Comparison of ENCODE assay signal across 8 cellular contexts in genomic region chr7:12210179-12211053, GRCh38. TPM values are rescaled to one million over a fixed set of nuclear protein-coding genes. Genes with fewer than 3 reads are reported as not detected.
DNase-seq lines count a peak whose midpoint lies in the region; ATAC-seq and TF ChIP-seq lines count a peak whose summit lies in the region.

No MANE protein-coding gene starts in this region.

- H3K9me3 ChIP-seq in HCT116 (ENCODE audit: control insufficient read depth in 1 of 2, insufficient read depth in 1 of 2, low read depth in 1 of 2, low read length in 2 of 2) (no peaks in the 10 kb centered on the region), MG63 (no peaks in the 10 kb centered on the region), iPS DF 6.9 (ENCODE audit: control insufficient read depth, insufficient read depth, low read length) (no peaks in the 10 kb centered on the region)

- H3K27ac ChIP-seq in HCT116 (ENCODE audit: low read depth, low read length) (peak overlapping the region; percentile 94), iPS DF 6.9 (ENCODE audit: low read length) (no peak overlapping the region)

- TF ChIP-seq POLR2A in HCT116 (IDR thresholded peaks at IDR 0.05; ENCODE audit: borderline replicate concordance, extremely low read depth, insufficient read depth, insufficient read length): peak; percentile 11

- CTCF ChIA-PET in HCT116 (lab: Charles Lee): interaction anchor here (1.5 kb wide), 1 partner anchor 34 kb away, joined by 3 read pairs; no protein-coding TSS in a partner anchor

- peak overlapping the region; percentile 80 for H3K9ac ChIP-seq in HCT116 (ENCODE audit: low read length)

- TSS peak; percentile 98 for BruUV-seq in HCT116 (replicated peaks; lab: Mats Ljungman, UMichigan)

- H3K9me2 ChIP-seq in HCT116 (ENCODE audit: insufficient read depth): no peaks in the 10 kb centered on the region

- H3K36me3 ChIP-seq in HCT116 (ENCODE audit: control insufficient read depth in 1 of 2, insufficient read depth in 2 of 2, low read length in 2 of 2) (no peaks in the 10 kb centered on the region), MG63 (no peaks in the 10 kb centered on the region), iPS DF 6.9 (ENCODE audit: control insufficient read depth, insufficient read depth, low read length) (no peaks in the 10 kb centered on the region)

- H3K4me1 ChIP-seq in HCT116 (ENCODE audit: control insufficient read depth in 1 of 2, insufficient read depth in 2 of 2, low read length in 2 of 2) (peaks cover 2 to 18% of the 10 kb centered on the region in 2 experiments; a peak in 3 of 4 replicates), iPS DF 6.9 (ENCODE audit: control insufficient read depth, insufficient read depth, low read length) (peaks cover 2% of the 10 kb centered on the region; the same call in 1 of the 2 replicates)

- peak overlapping the region; percentile 87 for H3K4me2 ChIP-seq in HCT116 (ENCODE audit: low read length)

- H2AFZ ChIP-seq in HCT116 (ENCODE audit: low read depth, low read length, poor library complexity, severe bottlenecking): peak overlapping the region; percentile 78

- intact Hi-C loops in HCT116 (cut with micrococcal nuclease): no loop called here

- RAD21 ChIA-PET in HCT116 (lab: Charles Lee; ENCODE audit: low non-redundant PET in 1 of 2, low total read pairs in 2 of 2, uncharacterized antibody in 2 of 2, unreplicated experiment in 2 of 2): no interaction called here

- no peak for TF ChIP-seq CTCF in HCT116 (IDR thresholded peaks at IDR 0.05 in 2 of 3, conservative IDR thresholded peaks at IDR 0.05 in 1 of 3; ENCODE audit: borderline replicate concordance in 1 of 3, insufficient read depth in 1 of 3, low read depth in 2 of 3, low read length in 2 of 3)

- peak in 3 of 4 experiments; percentile 7 to 55 (median 44) for DNase-seq in activated naive CD4-positive, alpha-beta T cell (lab: John Stamatoyannopoulos, UW)
- no peak for DNase-seq in activated naive CD4-positive, alpha-beta T cell treated with Interleukin-2 at 50 U/mL for 16 hours
- DNase-seq in HCT116 (ENCODE audit: low read depth, low spot score) (no peak), MG63 (no peak), iPS DF 6.9 (ENCODE audit: low read depth, low spot score) (no peak), skeletal muscle cell (ENCODE audit: low read depth) (peak; percentile 4), pons (ENCODE audit: low spot score) (no peak)
- DNase-seq in activated naive CD8-positive, alpha-beta T cell treated with anti-CD3 and anti-CD28 coated beads, Interleukin-2, amount 50 U/mL, for 16 hours (ENCODE audit: low read depth, low spot score): peak; percentile 1

- H4K20me1 ChIP-seq in HCT116 (ENCODE audit: insufficient read depth): no peaks in the 10 kb centered on the region

- H3K79me2 ChIP-seq in HCT116 (ENCODE audit: insufficient read depth, low read length): peaks cover 34% of the 10 kb centered on the region

- H3K27me3 ChIP-seq in HCT116 (ENCODE audit: insufficient read depth, low read length) (no peaks in the 10 kb centered on the region), MG63 (peaks cover 12% of the 10 kb centered on the region), iPS DF 6.9 (ENCODE audit: control insufficient read depth, insufficient read depth, low read length) (no peaks in the 10 kb centered on the region)

- no CpG with 5 or more reads among the region's 26 CpGs for WGBS in iPS DF 6.9 (ENCODE audit: insufficient coverage, insufficient read length)

- POLR2A ChIA-PET in HCT116 (lab: Charles Lee): interaction anchor here (1.0 kb wide), 1 partner anchor 22 kb away, joined by 3 read pairs; no protein-coding TSS in a partner anchor

- ATAC-seq in HCT116: peak; percentile 49

- TF ChIP-seq RAD21 in HCT116 (IDR thresholded peaks at IDR 0.05; ENCODE audit: low read depth): no peak

- H3K4me3 ChIP-seq in HCT116 (replicated peaks in 1 of 2; ENCODE audit: low read depth in 1 of 2, low read length in 2 of 2): peak overlapping the region; percentile 54 to 76
- H3K4me3 ChIP-seq in MG63: peak overlapping the region; percentile 85
- H3K4me3 ChIP-seq in iPS DF 6.9 (ENCODE audit: low read length): peak overlapping the region; percentile 71; the same call in 1 of the 2 replicates
- peak overlapping the region; percentile 82 for H3K4me3 ChIP-seq in skeletal muscle cell (ENCODE audit: low read depth, low read length)

TF ChIP-seq in HCT116, 20 proteins besides CTCF, POLR2A, EP300 and RAD21:
- TF ChIP-seq CEBPB (IDR thresholded peaks at IDR 0.05; ENCODE audit: low read depth): no peak
- no peak for TF ChIP-seq CBX3 (IDR thresholded peaks at IDR 0.05; ENCODE audit: low read depth)
- no peak for TF ChIP-seq ZFX (IDR thresholded peaks at IDR 0.05)
- TF ChIP-seq YY1 (IDR thresholded peaks at IDR 0.05; ENCODE audit: extremely low read depth, insufficient replicate concordance, low read depth, low read length): no peak
- no peak for TF ChIP-seq REST (IDR thresholded peaks at IDR 0.05; ENCODE audit: low read depth)
- TF ChIP-seq ELF1 (IDR thresholded peaks at IDR 0.05; ENCODE audit: borderline replicate concordance, low read depth): no peak
- TF ChIP-seq SP1 (IDR thresholded peaks at IDR 0.05; ENCODE audit: low read depth): no peak
- TF ChIP-seq EGR1 (IDR thresholded peaks at IDR 0.05; ENCODE audit: low read depth): no peak
- no peak for TF ChIP-seq EZH2phosphoT487 (IDR thresholded peaks at IDR 0.05; ENCODE audit: borderline replicate concordance)
- TF ChIP-seq, protein P1, sequence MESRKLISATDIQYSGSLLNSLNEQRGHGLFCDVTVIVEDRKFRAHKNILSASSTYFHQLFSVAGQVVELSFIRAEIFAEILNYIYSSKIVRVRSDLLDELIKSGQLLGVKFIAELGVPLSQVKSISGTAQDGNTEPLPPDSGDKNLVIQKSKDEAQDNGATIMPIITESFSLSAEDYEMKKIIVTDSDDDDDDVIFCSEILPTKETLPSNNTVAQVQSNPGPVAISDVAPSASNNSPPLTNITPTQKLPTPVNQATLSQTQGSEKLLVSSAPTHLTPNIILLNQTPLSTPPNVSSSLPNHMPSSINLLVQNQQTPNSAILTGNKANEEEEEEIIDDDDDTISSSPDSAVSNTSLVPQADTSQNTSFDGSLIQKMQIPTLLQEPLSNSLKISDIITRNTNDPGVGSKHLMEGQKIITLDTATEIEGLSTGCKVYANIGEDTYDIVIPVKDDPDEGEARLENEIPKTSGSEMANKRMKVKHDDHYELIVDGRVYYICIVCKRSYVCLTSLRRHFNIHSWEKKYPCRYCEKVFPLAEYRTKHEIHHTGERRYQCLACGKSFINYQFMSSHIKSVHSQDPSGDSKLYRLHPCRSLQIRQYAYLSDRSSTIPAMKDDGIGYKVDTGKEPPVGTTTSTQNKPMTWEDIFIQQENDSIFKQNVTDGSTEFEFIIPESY (IDR thresholded peaks at IDR 0.05; ENCODE audit: extremely low read depth, insufficient replicate concordance, low read length): no peak
- no peak for TF ChIP-seq EZH2 (IDR thresholded peaks at IDR 0.05)
- no peak for TF ChIP-seq ZNF274 (IDR thresholded peaks at IDR 0.05; ENCODE audit: low read depth, low read length)
- TF ChIP-seq TCF7L2 (IDR thresholded peaks at IDR 0.05; ENCODE audit: borderline replicate concordance, extremely low read depth, insufficient read depth, insufficient read length): no peak
- TF ChIP-seq POLR2AphosphoS5 (IDR thresholded peaks at IDR 0.05; ENCODE audit: low read depth, low read length): no peak
- no peak for TF ChIP-seq MAX (IDR thresholded peaks at IDR 0.05)
- TF ChIP-seq, protein P2, sequence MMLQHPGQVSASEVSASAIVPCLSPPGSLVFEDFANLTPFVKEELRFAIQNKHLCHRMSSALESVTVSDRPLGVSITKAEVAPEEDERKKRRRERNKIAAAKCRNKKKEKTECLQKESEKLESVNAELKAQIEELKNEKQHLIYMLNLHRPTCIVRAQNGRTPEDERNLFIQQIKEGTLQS (IDR thresholded peaks at IDR 0.05): no peak

RNA-seq across cellular contexts. Expression of gene TMEM106B, which starts 0.7 kb away (rescaled TPM):
- total RNA-seq in HCT116 (2021; ENCODE audit: unreplicated experiment): 33.1 TPM
- polyA plus RNA-seq in HCT116 (2012): 12.9 and 15.6 TPM in 2 replicates
- total RNA-seq in MG63 (2014; rRNA removed; shearing (Covaris generic); ENCODE audit: low replicate concordance): 37.2 and 42.7 TPM in 2 replicates

Comparison
In these comparisons a context has a peak if more than half of its experiments do, and no peak if none do; other contexts are left out.
1. DNase-seq: peak in activated naive CD4-positive, alpha-beta T cell (3 of 4), activated naive CD8-positive, alpha-beta T cell treated with anti-CD3 and anti-CD28 coated beads, Interleukin-2, amount 50 U/mL, for 16 hours (single experiment) and skeletal muscle cell (single experiment); none in activated naive CD4-positive, alpha-beta T cell treated with Interleukin-2 at 50 U/mL for 16 hours (single experiment), HCT116 (single experiment), MG63 (single experiment), iPS DF 6.9 (single experiment) and pons (single experiment).
2. Peak in every context shown above with its lines, with median percentiles within 50 percentile points of each other: H3K4me3 ChIP-seq.